ENCODE assay signal across 8 cellular contexts in genomic region chr1:66282343-66282852, GRCh38.
DNase-seq lines count a peak whose midpoint lies in the region; ATAC-seq, FAIRE-seq and TF ChIP-seq lines count a peak whose summit lies in the region.

No MANE protein-coding gene starts in this region.

- no peaks in the 10 kb centered on the region for H3K9me3 Mint-ChIP-seq in MCF 10A (ENCODE audit: unreplicated experiment)

- 49 to 58% methylated on average over 2 of the region's 2 CpGs for WGBS in pancreas, 2 donors

- peak; percentile 82 for ATAC-seq in GM18511 (IDR thresholded peaks at IDR 0.05; ENCODE audit: unreplicated experiment)
- peak; percentile 79 for ATAC-seq in HG02678 (IDR thresholded peaks at IDR 0.05; ENCODE audit: unreplicated experiment)
- peak; percentile 82 for ATAC-seq in SK-N-SH treated with all-trans-retinoic acid at 6 μM for 48 hours
- ATAC-seq in pancreas, result peak in 3 of 4 donors; percentile 25 to 79 (median 67)

- TF ChIP-seq CTCF in MCF 10A (IDR thresholded peaks at IDR 0.05; ENCODE audit: unreplicated experiment) (no peak), pancreas (IDR thresholded peaks at IDR 0.05) (no peak)

- BruUV-seq in MCF 10A (replicated peaks; lab: Mats Ljungman, UMichigan), result no TSS peak

- no peak for FAIRE-seq in pancreas (lab: Jason Lieb, UNC)

- DNase-seq in MCF 10A (ENCODE audit: unreplicated experiment) (peak; percentile 87), pancreas (peak in 1 of 6 donors; percentile 20), hippocampal formation (lab: John Stamatoyannopoulos, UW) (no peak), NCI-H2227 treated with DMSO at 0.1 percent for 48 hours (lab: John Stamatoyannopoulos, UW) (no peak), epidermal melanocyte (ENCODE audit: insufficient read length, low spot score) (no peak)

- no peaks in the 10 kb centered on the region for H3K36me3 Mint-ChIP-seq in MCF 10A (ENCODE audit: insufficient read depth, unreplicated experiment)

- peak overlapping the region; percentile 90 for H3K27ac Mint-ChIP-seq in MCF 10A (ENCODE audit: low read depth, unreplicated experiment)

- peaks cover 22% of the 10 kb centered on the region for H3K4me1 Mint-ChIP-seq in MCF 10A (ENCODE audit: insufficient read depth, unreplicated experiment)

- no peaks in the 10 kb centered on the region for H3K36me3 ChIP-seq in pancreas

- intact Hi-C loops in MCF 10A (cut with micrococcal nuclease), result no loop called here
- intact Hi-C loops in pancreas (cut with DNase I), result no loop called here

- H3K27me3 Mint-ChIP-seq in MCF 10A (ENCODE audit: insufficient read depth, unreplicated experiment), result no peaks in the 10 kb centered on the region

- CTCF ChIA-PET in MCF 10A (lab: Yijun Ruan, JAX), result interaction anchor here (0.6 to 2.2 kb wide), 16 partner anchors 9 to 1791 kb away, joined by 3 to 19 read pairs (median 4); no protein-coding TSS in a partner anchor

- no peaks in the 10 kb centered on the region for H3K9me3 ChIP-seq in pancreas

- H3K27ac ChIP-seq in pancreas, result peak overlapping the region in 2 of 4 donors; percentile 38 to 41

- H3K27me3 ChIP-seq in pancreas, result no peaks in the 10 kb centered on the region

- no peak overlapping the region for H3K4me3 ChIP-seq in pancreas

- H3K4me1 ChIP-seq in pancreas, result peaks cover 0 to 3% (median 0%) of the 10 kb centered on the region in 3 donors

- POLR2A ChIA-PET in MCF 10A (lab: Yijun Ruan, JAX), result interaction anchor here (0.7 to 3.5 kb wide), 14 partner anchors 9 to 583 kb away, joined by 3 to 29 read pairs (median 6); no protein-coding TSS in a partner anchor

- no peak overlapping the region for H3K4me3 Mint-ChIP-seq in MCF 10A (ENCODE audit: unreplicated experiment)

TF ChIP-seq in SK-N-SH treated with all-trans-retinoic acid at 6 μM for 48 hours, 23 proteins besides CTCF, POLR2A, EP300 and RAD21:
- TF ChIP-seq TCF4 (CRISPR knock-in tag; IDR thresholded peaks at IDR 0.05; ENCODE audit: borderline replicate concordance) (no peak), POU6F1 (CRISPR knock-in tag; IDR thresholded peaks at IDR 0.05; ENCODE audit: borderline replicate concordance, low read depth) (no peak), ESRRG (CRISPR knock-in tag; IDR thresholded peaks at IDR 0.05) (no peak), ZFP3 (CRISPR knock-in tag; IDR thresholded peaks at IDR 0.05) (no peak), CREB5 (CRISPR knock-in tag; IDR thresholded peaks at IDR 0.05; ENCODE audit: low read depth) (no peak), TSHZ2 (CRISPR knock-in tag; IDR thresholded peaks at IDR 0.05) (no peak), ZC3H10 (CRISPR knock-in tag; IDR thresholded peaks at IDR 0.05) (no peak), ZNF70 (CRISPR knock-in tag; IDR thresholded peaks at IDR 0.05) (no peak), ZNF565 (CRISPR knock-in tag; conservative IDR thresholded peaks at IDR 0.05; ENCODE audit: low read depth) (no peak), PATZ1 (CRISPR knock-in tag; IDR thresholded peaks at IDR 0.05; ENCODE audit: borderline replicate concordance) (no peak), CSRNP3 (CRISPR knock-in tag; IDR thresholded peaks at IDR 0.05) (no peak), OSR1 (CRISPR knock-in tag; IDR thresholded peaks at IDR 0.05) (no peak), ISL1 (CRISPR knock-in tag; IDR thresholded peaks at IDR 0.05) (no peak), GLIS3 (CRISPR knock-in tag; IDR thresholded peaks at IDR 0.05) (no peak), SNAI2 (CRISPR knock-in tag; IDR thresholded peaks at IDR 0.05) (no peak), PPARA (CRISPR knock-in tag; IDR thresholded peaks at IDR 0.05; ENCODE audit: borderline replicate concordance) (no peak), ZNF8 (CRISPR knock-in tag; IDR thresholded peaks at IDR 0.05) (no peak), BACH2 (CRISPR knock-in tag; IDR thresholded peaks at IDR 0.05; ENCODE audit: borderline replicate concordance) (no peak), CSDC2 (CRISPR knock-in tag; IDR thresholded peaks at IDR 0.05) (no peak)
